Comparison of ENCODE assay signal across 9 cellular contexts in the genomic region with DNA sequence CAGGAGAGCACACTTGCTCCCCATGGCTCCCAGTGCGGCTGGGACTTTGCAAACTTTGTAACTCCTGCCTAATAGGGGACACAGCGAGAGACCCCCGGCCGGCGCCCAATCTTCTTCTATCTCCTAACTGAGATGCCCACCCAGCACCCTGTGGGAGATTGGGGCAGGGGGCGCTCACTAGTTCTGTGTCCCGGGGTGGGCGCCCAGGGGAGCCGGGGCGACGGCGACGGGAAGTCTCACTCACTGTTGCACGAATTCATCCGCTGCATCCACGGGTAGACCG. TPM values are rescaled to one million over a fixed set of nuclear protein-coding genes. Genes with fewer than 3 reads are reported as not detected.
DNase-seq lines count a peak whose midpoint lies in the region; ATAC-seq and TF ChIP-seq lines count a peak whose summit lies in the region.
"Had no signal": no experiment of that assay in that cellular context is flagged by ENCODE, and none has a peak within 500 bp of the region (broad histone marks: within the 10 kb centered on the region; RNA-seq: fewer than 3 reads in every experiment).

No MANE protein-coding gene starts in this region.

- H3K4me3 ChIP-seq in GM23248 (peak overlapping the region; percentile 92), right atrium auricular region (peak overlapping the region; percentile 3 to 47), skeletal muscle tissue (ENCODE audit: low read length in 3 of 3) (peak overlapping the region; percentile 61 to 66 (median 63))

- H3K27me3 ChIP-seq in GM23248 (replicated peaks; ENCODE audit: insufficient read depth) (0 out of 2 replicates have a peak, but pooled peaks cover 2% of the 10 kb centered on the region), right atrium auricular region (peaks cover 66 to 86% of the 10 kb centered on the region in 2 donors), skeletal muscle tissue (ENCODE audit: control insufficient read depth in 3 of 3, insufficient read depth in 3 of 3, low read length in 3 of 3) (peaks cover 89 to 94% (median 93%) of the 10 kb centered on the region in 3 donors)

- in situ Hi-C loops in GM23248 (cut with MboI), result no loop called here

- 0 out of 2 replicates have a peak, but pooled peaks cover 6% of the 10 kb centered on the region for H3K4me1 ChIP-seq in GM23248 (ENCODE audit: insufficient read depth)
- peaks cover 0 to 42% of the 10 kb centered on the region in 2 donors for H3K4me1 ChIP-seq in right atrium auricular region
- H3K4me1 ChIP-seq in skeletal muscle tissue (ENCODE audit: control insufficient read depth in 3 of 3, insufficient read depth in 3 of 3, low read length in 3 of 3), result peaks cover 12 to 30% (median 28%) of the 10 kb centered on the region in 3 donors

- H3K27ac ChIP-seq in GM23248 (peak overlapping the region; percentile 65), right atrium auricular region (peak overlapping the region; percentile 11 to 18), skeletal muscle tissue (ENCODE audit: low read depth, low read length) (no peak overlapping the region)

- peak overlapping the region; percentile 87 for H3K4me2 ChIP-seq in GM23248 (ENCODE audit: unreplicated experiment)

- H3K9ac ChIP-seq in GM23248 (peak overlapping the region; percentile 87), skeletal muscle tissue (ENCODE audit: low read depth in 1 of 3, low read length in 3 of 3) (peak overlapping the region; percentile 50 to 68 (median 62))

- TF ChIP-seq CTCF in activated B cell treated with CpG ODN at 0.5 μM for 24 hours (IDR thresholded peaks at IDR 0.05), result no peak
- no peak for TF ChIP-seq CTCF in right atrium auricular region (IDR thresholded peaks at IDR 0.05)

- ATAC-seq in activated B cell treated with CpG ODN at 0.5 μM for 24 hours (ENCODE audit: low read depth) (no peak), GM21381 (IDR thresholded peaks at IDR 0.05; ENCODE audit: unreplicated experiment) (no peak)

- H3K36me3 ChIP-seq in GM23248 (ENCODE audit: low read depth) (no peaks in the 10 kb centered on the region), right atrium auricular region (no peaks in the 10 kb centered on the region), skeletal muscle tissue (ENCODE audit: control insufficient read depth in 3 of 3, insufficient read depth in 3 of 3, low read length in 3 of 3) (no peaks in the 10 kb centered on the region)

- peaks cover 36% of the 10 kb centered on the region for H3K4me1 Mint-ChIP-seq in activated B cell treated with CpG ODN at 0.5 μM for 24 hours

- H3K27ac Mint-ChIP-seq in activated B cell treated with CpG ODN at 0.5 μM for 24 hours, result no peak overlapping the region

- POLR2A ChIA-PET in activated B cell treated with CpG ODN at 0.5 μM for 24 hours (lab: Charles Lee), result interaction anchor here (0.5 kb wide), 1 partner anchor 271 kb away, joined by 5 read pairs; no protein-coding TSS in a partner anchor

- no peaks in the 10 kb centered on the region for H3K36me3 Mint-ChIP-seq in activated B cell treated with CpG ODN at 0.5 μM for 24 hours (ENCODE audit: low read depth)

- H3F3A ChIP-seq in GM23248 (ENCODE audit: insufficient read depth), result no peaks in the 10 kb centered on the region

- peaks cover 70% of the 10 kb centered on the region for H3K27me3 Mint-ChIP-seq in activated B cell treated with CpG ODN at 0.5 μM for 24 hours

- peak overlapping the region; percentile 84 for H3K4me3 Mint-ChIP-seq in activated B cell treated with CpG ODN at 0.5 μM for 24 hours

- peaks cover 53% of the 10 kb centered on the region for H3K79me2 ChIP-seq in GM23248 (ENCODE audit: insufficient read depth)

- 0 to 2% methylated on average over 16 to 17 of the region's 17 CpGs for WGBS in GM23248 (ENCODE audit: low coverage in 1 of 2, low lambda C conversion rate in 2 of 2, missing lambda C conversion rate in 2 of 2), 2 experiments

- H3K9me2 ChIP-seq in GM23248 (ENCODE audit: insufficient read depth), result no peaks in the 10 kb centered on the region

- intact Hi-C loops in activated B cell treated with CpG ODN at 0.5 μM for 24 hours (cut with micrococcal nuclease) (loop anchor here (1.0 to 10.0 kb wide), 4 partner anchors 15 to 443 kb away; a partner anchor contains a TSS), posterior vena cava (cut with DNase I) (loop anchor here (5.0 to 10.0 kb wide), 2 partner anchors 243 to 260 kb away; no protein-coding TSS in a partner anchor)

- no peaks in the 10 kb centered on the region for H4K20me1 ChIP-seq in GM23248 (ENCODE audit: insufficient read depth)

- H2AFZ ChIP-seq in GM23248, result peak overlapping the region; percentile 89

- H3K9me3 Mint-ChIP-seq in activated B cell treated with CpG ODN at 0.5 μM for 24 hours, result no peaks in the 10 kb centered on the region

- no peaks in the 10 kb centered on the region for H3K9me3 ChIP-seq in GM23248 (ENCODE audit: low read depth)
- no peaks in the 10 kb centered on the region for H3K9me3 ChIP-seq in right atrium auricular region
- no peaks in the 10 kb centered on the region for H3K9me3 ChIP-seq in skeletal muscle tissue (ENCODE audit: control insufficient read depth in 3 of 3, low read length in 3 of 3)

- CTCF ChIA-PET in activated B cell treated with CpG ODN at 0.5 μM for 24 hours (lab: Charles Lee), result interaction anchor here (1.4 kb wide), 1 partner anchor 28 kb away, joined by 4 read pairs; a partner anchor contains a TSS

- DNase-seq in GM23248, result no peak
- DNase-seq in activated B cell treated with CpG ODN at 0.5 μM for 24 hours, result no peak
- DNase-seq in right atrium auricular region (ENCODE audit: low spot score), result no peak
- no peak for DNase-seq in NOMO-1 treated with DMSO at 0.1 percent for 48 hours (lab: John Stamatoyannopoulos, UW; ENCODE audit: unreplicated experiment)
- no peak for DNase-seq in NCI-H1105 (lab: John Stamatoyannopoulos, UW)
- no peak for DNase-seq in posterior vena cava (ENCODE audit: low spot score)
- DNase-seq: NCI-H345 had no signal

RNA-seq across cellular contexts. Expression of a gene that starts 3.9 kb away (rescaled TPM):
- 0.22 TPM in 1 of 2 replicates, not detected in the other for total RNA-seq in GM23248 (2014; rRNA removed; shearing (Covaris generic))
- 1.3 and 2.0 TPM in 2 replicates for polyA plus RNA-seq in GM23248 (2016; fragmentation: Nextera tagmentation; extraction: Ambion mirVana)
- not detected in 2 replicates for total RNA-seq in activated B cell treated with CpG ODN at 0.5 μM for 24 hours
- not detected for total RNA-seq in right atrium auricular region
- total RNA-seq in skeletal muscle tissue, result not detected
- total RNA-seq in posterior vena cava, result 1 to 10 TPM; 1.1 to 2.8 TPM

RNA-seq across cellular contexts. Expression of a gene that starts 7.4 kb away (rescaled TPM):
- 3.8 and 7.5 TPM in 2 replicates for total RNA-seq in GM23248 (2014; rRNA removed; shearing (Covaris generic))
- polyA plus RNA-seq in GM23248 (2016; fragmentation: Nextera tagmentation; extraction: Ambion mirVana), result 6.2 and 6.6 TPM in 2 replicates
- total RNA-seq in activated B cell treated with CpG ODN at 0.5 μM for 24 hours, result not detected in 2 replicates
- total RNA-seq in right atrium auricular region, result 1 to 10 TPM in 1 of 2 donors, under 1 TPM in 1; 0.82 to 2.6 TPM
- total RNA-seq in skeletal muscle tissue, result not detected
- 1 to 10 TPM; 3.9 to 6.7 TPM for total RNA-seq in posterior vena cava

RNA-seq across cellular contexts. Expression of a gene that starts 7.4 kb away (rescaled TPM):
- total RNA-seq in GM23248 (2014; rRNA removed; shearing (Covaris generic)), result 1.9 and 4.8 TPM in 2 replicates
- polyA plus RNA-seq in GM23248 (2016; fragmentation: Nextera tagmentation; extraction: Ambion mirVana), result 1.9 and 2.4 TPM in 2 replicates
- total RNA-seq in activated B cell treated with CpG ODN at 0.5 μM for 24 hours (1.4 and 2.6 TPM in 2 replicates), right atrium auricular region (1 to 10 TPM in 1 of 2 donors, under 1 TPM in 1; 0.82 to 1.2 TPM), skeletal muscle tissue (4.2 TPM), posterior vena cava (10 to 100 TPM; 16.0 to 23.6 TPM)

RNA-seq across cellular contexts. Expression of a gene that starts 13.4 kb away (rescaled TPM):
- total RNA-seq in GM23248 (2014; rRNA removed; shearing (Covaris generic)), result 7.1 and 11.1 TPM in 2 replicates
- 18.9 and 19.4 TPM in 2 replicates for polyA plus RNA-seq in GM23248 (2016; fragmentation: Nextera tagmentation; extraction: Ambion mirVana)
- total RNA-seq in activated B cell treated with CpG ODN at 0.5 μM for 24 hours (0.60 and 0.93 TPM in 2 replicates), right atrium auricular region (under 1 TPM; 0.24 to 0.78 TPM), skeletal muscle tissue (1.0 TPM), posterior vena cava (10 to 100 TPM in 1 of 2 donors, 1 to 10 TPM in 1; 8.0 to 11.1 TPM)

RNA-seq across cellular contexts. Expression of a gene that starts 17.7 kb away (rescaled TPM):
- total RNA-seq in GM23248 (2014; rRNA removed; shearing (Covaris generic)), result not detected in 2 replicates
- not detected in 2 replicates for polyA plus RNA-seq in GM23248 (2016; fragmentation: Nextera tagmentation; extraction: Ambion mirVana)
- total RNA-seq in activated B cell treated with CpG ODN at 0.5 μM for 24 hours (not detected in 2 replicates), right atrium auricular region (not detected), skeletal muscle tissue (not detected), posterior vena cava (under 1 TPM; 0.19 to 0.93 TPM)

Comparison
In these comparisons a context has a peak if more than half of its experiments do, and no peak if none do; other contexts are left out.
1. H3K4me3 ChIP-seq: peak in every context shown above with its lines; median percentile 92 in GM23248; 63 in skeletal muscle tissue; 25 in right atrium auricular region.